Comparison of ENCODE assay signal across 8 cellular contexts in genomic region chr16:15961060-15961511, GRCh38. TPM values are rescaled to one million over a fixed set of nuclear protein-coding genes. Genes with fewer than 3 reads are reported as not detected.
DNase-seq lines count a peak whose midpoint lies in the region; ATAC-seq and TF ChIP-seq lines count a peak whose summit lies in the region.

No MANE protein-coding gene starts in this region.

- H3K36me3 ChIP-seq in Caco-2 (ENCODE audit: control insufficient read depth, insufficient read depth, low read length), result no peaks in the 10 kb centered on the region
- no peaks in the 10 kb centered on the region for H3K36me3 ChIP-seq in effector memory CD4-positive, alpha-beta T cell (ENCODE audit: control insufficient read depth, insufficient read depth, low read length)

- H3K4me1 ChIP-seq in Caco-2, result no peaks in the 10 kb centered on the region
- peaks cover 31% of the 10 kb centered on the region for H3K4me1 ChIP-seq in effector memory CD4-positive, alpha-beta T cell (ENCODE audit: control insufficient read depth, insufficient read depth, low read length, poor library complexity, severe bottlenecking)

- POLR2A ChIA-PET in Caco-2 (lab: Charles Lee), result no interaction called here
- POLR2A ChIA-PET in activated B cell treated with CpG ODN at 0.5 μM for 24 hours (lab: Charles Lee), result interaction anchor here (0.8 to 1.9 kb wide), 2 partner anchors 9 to 73 kb away, joined by 3 to 8 read pairs; partner anchors contain the start of gene CEP20

- ATAC-seq in HG02610 (IDR thresholded peaks at IDR 0.05; ENCODE audit: unreplicated experiment), result peak; percentile 82
- peak; percentile 86 for ATAC-seq in activated B cell treated with CpG ODN at 0.5 μM for 24 hours (ENCODE audit: low read depth)
- ATAC-seq in left cardiac atrium, result no peak

- H3K4me3 ChIP-seq in Caco-2 (ENCODE audit: low read depth, low read length), result no peak overlapping the region
- peak overlapping the region; percentile 27 for H3K4me3 ChIP-seq in effector memory CD4-positive, alpha-beta T cell (ENCODE audit: insufficient read depth, low read depth, low read length, poor library complexity, severe bottlenecking)

- DNase-seq in Caco-2 (no peak), activated B cell treated with CpG ODN at 0.5 μM for 24 hours (no peak), HPDE6-E6E7 (ENCODE audit: extremely low spot score) (no peak), NCI-H69 (lab: John Stamatoyannopoulos, UW) (no peak), left cardiac atrium (no peak)
- peak; percentile 55 to 68 (median 65) for DNase-seq in effector memory CD4-positive, alpha-beta T cell
- peak; percentile 15 to 37 for DNase-seq in stimulated activated CD8-positive, alpha-beta memory T cell treated with anti-CD3 and anti-CD28 coated beads, Interleukin-2, amount 100 ng/mL, for 1 hour (ENCODE audit: low read depth in 2 of 2)

- H3K9me3 ChIP-seq in Caco-2, result peaks cover 8% of the 10 kb centered on the region; the same call in 1 of the 2 replicates
- no peaks in the 10 kb centered on the region for H3K9me3 ChIP-seq in effector memory CD4-positive, alpha-beta T cell (ENCODE audit: control insufficient read depth, low read length)

- intact Hi-C loops in Caco-2 (cut with micrococcal nuclease; ENCODE audit: unreplicated experiment) (no loop called here), activated B cell treated with CpG ODN at 0.5 μM for 24 hours (cut with micrococcal nuclease) (loop anchor here (1.0 kb wide), 3 partner anchors 11 to 73 kb away; partner anchors contain the start of gene CEP20), left cardiac atrium (cut with DNase I) (no loop called here)

- BruUV-seq in Caco-2 (replicated peaks; lab: Mats Ljungman, UMichigan), result TSS peak; percentile 10

- H3K4me3 Mint-ChIP-seq in Caco-2 (ENCODE audit: unreplicated experiment) (no peak overlapping the region), activated B cell treated with CpG ODN at 0.5 μM for 24 hours (peak overlapping the region; percentile 73)

- peaks cover 7% of the 10 kb centered on the region for H3K36me3 Mint-ChIP-seq in Caco-2 (ENCODE audit: insufficient read depth, unreplicated experiment)
- H3K36me3 Mint-ChIP-seq in activated B cell treated with CpG ODN at 0.5 μM for 24 hours (ENCODE audit: low read depth), result peaks cover 16% of the 10 kb centered on the region

- H3K27ac Mint-ChIP-seq in Caco-2 (ENCODE audit: unreplicated experiment), result no peak overlapping the region
- H3K27ac Mint-ChIP-seq in activated B cell treated with CpG ODN at 0.5 μM for 24 hours, result peak overlapping the region; percentile 87

- peak overlapping the region; percentile 95 for H3K27ac ChIP-seq in effector memory CD4-positive, alpha-beta T cell (ENCODE audit: insufficient read depth, low read length, poor library complexity, severe bottlenecking)

- H3K27me3 Mint-ChIP-seq in Caco-2 (ENCODE audit: insufficient read depth, unreplicated experiment) (no peaks in the 10 kb centered on the region), activated B cell treated with CpG ODN at 0.5 μM for 24 hours (no peaks in the 10 kb centered on the region)

- TF ChIP-seq CTCF in Caco-2 (IDR thresholded peaks at IDR 0.05; ENCODE audit: insufficient read depth in 1 of 2, low read depth in 1 of 2, low read length in 1 of 2, severe bottlenecking in 1 of 2, unreplicated experiment in 1 of 2), result no peak
- no peak for TF ChIP-seq CTCF in activated B cell treated with CpG ODN at 0.5 μM for 24 hours (IDR thresholded peaks at IDR 0.05)

- H3K9me3 Mint-ChIP-seq in Caco-2 (ENCODE audit: unreplicated experiment) (peaks cover 16% of the 10 kb centered on the region), activated B cell treated with CpG ODN at 0.5 μM for 24 hours (peaks cover 9% of the 10 kb centered on the region)

- H3K4me1 Mint-ChIP-seq in Caco-2 (ENCODE audit: low read depth, unreplicated experiment) (no peaks in the 10 kb centered on the region), activated B cell treated with CpG ODN at 0.5 μM for 24 hours (peaks cover 54% of the 10 kb centered on the region)

- CTCF ChIA-PET in Caco-2 (lab: Charles Lee) (no interaction called here), activated B cell treated with CpG ODN at 0.5 μM for 24 hours (lab: Charles Lee) (no interaction called here)

- H3K27me3 ChIP-seq in Caco-2 (replicated peaks; ENCODE audit: control insufficient read depth, insufficient read depth, low read length), result no peaks in the 10 kb centered on the region
- no peaks in the 10 kb centered on the region for H3K27me3 ChIP-seq in effector memory CD4-positive, alpha-beta T cell (replicated peaks; ENCODE audit: control insufficient read depth, insufficient read depth, low read length, poor library complexity, severe bottlenecking)

RNA-seq across cellular contexts. Expression of gene ABCC1, which starts 11.7 kb away (rescaled TPM):
- total RNA-seq in Caco-2 (2022), result 22.3 and 24.8 TPM in 2 replicates
- total RNA-seq in activated B cell treated with CpG ODN at 0.5 μM for 24 hours, result 46.5 and 49.8 TPM in 2 replicates
- 10 to 100 TPM; 16.2 to 20.9 TPM for total RNA-seq in left cardiac atrium

Comparison
In these comparisons a context has a peak if more than half of its experiments do, and no peak if none do; other contexts are left out.
1. DNase-seq: peak in effector memory CD4-positive, alpha-beta T cell (3 of 3) and stimulated activated CD8-positive, alpha-beta memory T cell treated with anti-CD3 and anti-CD28 coated beads, Interleukin-2, amount 100 ng/mL, for 1 hour (2 of 2); none in Caco-2 (0 of 2), activated B cell treated with CpG ODN at 0.5 μM for 24 hours (single experiment), HPDE6-E6E7 (single experiment), NCI-H69 (single experiment) and left cardiac atrium (single experiment).
2. ATAC-seq: peak in HG02610 (single experiment) and activated B cell treated with CpG ODN at 0.5 μM for 24 hours (single experiment); none in left cardiac atrium (0 of 2).